In the genomic region with DNA sequence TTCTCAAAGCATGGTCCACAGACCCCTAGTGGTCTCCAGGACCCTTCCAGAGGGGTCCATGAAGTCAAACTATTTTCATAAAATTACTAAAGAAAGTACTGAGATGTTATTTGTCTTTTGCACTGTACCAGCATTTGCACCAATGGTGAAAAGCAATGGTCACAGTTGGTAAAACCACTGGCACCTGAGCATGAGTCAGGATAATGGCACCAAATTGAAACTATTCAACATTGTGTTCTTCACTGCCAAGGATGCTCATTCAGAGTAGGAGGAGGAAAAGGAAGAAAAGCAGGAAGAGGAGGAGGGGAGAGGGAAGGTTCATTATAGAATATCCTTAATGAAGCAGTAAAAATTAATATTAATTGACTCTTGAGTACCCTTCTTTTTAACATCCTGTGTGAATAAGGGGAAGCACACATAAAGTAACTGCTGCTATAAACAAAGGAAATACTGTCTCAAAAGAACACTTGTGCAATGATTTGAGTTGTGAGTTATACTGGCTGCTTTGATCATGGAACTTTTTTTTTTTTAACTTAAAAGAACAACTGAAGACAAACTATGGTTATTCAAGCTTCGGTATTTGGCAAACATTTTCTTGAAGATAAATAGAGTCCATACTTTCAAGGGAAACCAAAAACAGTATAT, we compare ENCODE assay signal across 12 cellular contexts.
DNase-seq lines count a peak whose midpoint lies in the region; ATAC-seq and TF ChIP-seq lines count a peak whose summit lies in the region.
"Had no signal": no experiment of that assay in that cellular context is flagged by ENCODE, and none has a peak within 500 bp of the region (broad histone marks: within the 10 kb centered on the region; RNA-seq: fewer than 3 reads in every experiment).

No MANE protein-coding gene starts in this region.

- H3K4me3 ChIP-seq in epithelial cell of esophagus (ENCODE audit: low read length) = no peak overlapping the region

- POLR2A ChIA-PET in activated CD4-positive, alpha-beta T cell treated with anti-CD3 and anti-CD28 coated beads for 36 hours (lab: Charles Lee) = no interaction called here

- peaks cover 33% of the 10 kb centered on the region for H3K4me1 Mint-ChIP-seq in activated CD4-positive, alpha-beta T cell treated with anti-CD3 and anti-CD28 coated beads for 36 hours
- peaks cover 2% of the 10 kb centered on the region for H3K4me1 Mint-ChIP-seq in activated CD4-positive, alpha-beta T cell treated with anti-CD3 and anti-CD28 coated beads, Interleukin-2, amount 10 ng/mL, durations not matched to agents 24 days and 14 days
- H3K4me1 Mint-ChIP-seq in stimulated activated naive CD8-positive, alpha-beta T cell treated with anti-CD3 and anti-CD28 coated beads, Interleukin-15, amount 100 ng/mL, for 72 hours = peaks cover 41% of the 10 kb centered on the region

- intact Hi-C loops in activated CD4-positive, alpha-beta T cell treated with anti-CD3 and anti-CD28 coated beads for 36 hours (cut with DNase I, micrococcal nuclease) = loop anchor here (1.0 to 5.0 kb wide), 7 partner anchors 64 to 796 kb away; a partner anchor contains a TSS
- intact Hi-C loops in activated CD4-positive, alpha-beta T cell treated with anti-CD3 and anti-CD28 coated beads, Interleukin-2, amount 10 ng/mL, durations not matched to agents 24 days and 14 days (cut with micrococcal nuclease) = no loop called here

- peak; percentile 67 for ATAC-seq in activated CD4-positive, alpha-beta T cell treated with anti-CD3 and anti-CD28 coated beads for 36 hours
- peak; percentile 60 for ATAC-seq in stimulated activated naive CD8-positive, alpha-beta T cell treated with anti-CD3 and anti-CD28 coated beads, Interleukin-15, amount 100 ng/mL, for 72 hours
- ATAC-seq in stimulated activated naive CD8-positive, alpha-beta T cell treated with anti-CD3 and anti-CD28 coated beads, Interleukin-15, Interleukin-2, amounts not matched to agents 100 U/mL and 50 U/mL, for 24 hours = no peak
- ATAC-seq in HG03460 (IDR thresholded peaks at IDR 0.05; ENCODE audit: unreplicated experiment) (no peak), HG03521 (IDR thresholded peaks at IDR 0.05; ENCODE audit: unreplicated experiment) (no peak)

- no peak for TF ChIP-seq CTCF in epithelial cell of esophagus (IDR thresholded peaks at IDR 0.05; ENCODE audit: insufficient read depth, low read depth, low read length, missing control alignments)

- peaks cover 6% of the 10 kb centered on the region for H3K9me3 Mint-ChIP-seq in activated CD4-positive, alpha-beta T cell treated with anti-CD3 and anti-CD28 coated beads for 36 hours (ENCODE audit: low read depth)
- no peaks in the 10 kb centered on the region for H3K9me3 Mint-ChIP-seq in activated CD4-positive, alpha-beta T cell treated with anti-CD3 and anti-CD28 coated beads, Interleukin-2, amount 10 ng/mL, durations not matched to agents 24 days and 14 days
- peaks cover 0 to 6% of the 10 kb centered on the region in 2 donors for H3K9me3 Mint-ChIP-seq in stimulated activated naive CD8-positive, alpha-beta T cell treated with anti-CD3 and anti-CD28 coated beads, Interleukin-15, amount 100 ng/mL, for 72 hours

- CTCF ChIA-PET in activated CD4-positive, alpha-beta T cell treated with anti-CD3 and anti-CD28 coated beads for 36 hours (lab: Charles Lee) = interaction anchor here (0.7 to 5.4 kb wide), 23 partner anchors 9 to 501 kb away, joined by 3 to 33 read pairs (median 5); a partner anchor contains a TSS

- DNase-seq in activated CD4-positive, alpha-beta T cell treated with anti-CD3 and anti-CD28 coated beads for 36 hours = no peak
- DNase-seq in activated CD4-positive, alpha-beta T cell treated with anti-CD3 and anti-CD28 coated beads, Interleukin-2, amount 10 ng/mL, durations not matched to agents 24 days and 14 days = no peak
- no peak for DNase-seq in stimulated activated naive CD8-positive, alpha-beta T cell treated with anti-CD3 and anti-CD28 coated beads, Interleukin-15, amount 100 ng/mL, for 72 hours
- DNase-seq in stimulated activated naive CD8-positive, alpha-beta T cell treated with anti-CD3 and anti-CD28 coated beads, Interleukin-15, Interleukin-2, amounts not matched to agents 100 U/mL and 50 U/mL, for 24 hours = no peak
- DNase-seq in epithelial cell of esophagus (ENCODE audit: low read depth) (peak; percentile 6), NCI-H1417 treated with DMSO at 0.1 percent for 48 hours (lab: John Stamatoyannopoulos, UW) (no peak)
- DNase-seq: 8988T; CD4-positive, alpha-beta memory T cell; GF-D8; SHP77 treated with DMSO at 0.1 percent for 48 hours had no signal

- no peak overlapping the region for H3K4me3 Mint-ChIP-seq in activated CD4-positive, alpha-beta T cell treated with anti-CD3 and anti-CD28 coated beads for 36 hours
- no peak overlapping the region for H3K4me3 Mint-ChIP-seq in activated CD4-positive, alpha-beta T cell treated with anti-CD3 and anti-CD28 coated beads, Interleukin-2, amount 10 ng/mL, durations not matched to agents 24 days and 14 days
- no peak overlapping the region for H3K4me3 Mint-ChIP-seq in stimulated activated naive CD8-positive, alpha-beta T cell treated with anti-CD3 and anti-CD28 coated beads, Interleukin-15, amount 100 ng/mL, for 72 hours

- peaks cover 4% of the 10 kb centered on the region for H3K36me3 Mint-ChIP-seq in activated CD4-positive, alpha-beta T cell treated with anti-CD3 and anti-CD28 coated beads for 36 hours (ENCODE audit: low read depth)
- H3K36me3 Mint-ChIP-seq in activated CD4-positive, alpha-beta T cell treated with anti-CD3 and anti-CD28 coated beads, Interleukin-2, amount 10 ng/mL, durations not matched to agents 24 days and 14 days (ENCODE audit: low read depth) = no peaks in the 10 kb centered on the region

- H3K27me3 Mint-ChIP-seq in activated CD4-positive, alpha-beta T cell treated with anti-CD3 and anti-CD28 coated beads for 36 hours = no peaks in the 10 kb centered on the region
- peaks cover 3% of the 10 kb centered on the region for H3K27me3 Mint-ChIP-seq in activated CD4-positive, alpha-beta T cell treated with anti-CD3 and anti-CD28 coated beads, Interleukin-2, amount 10 ng/mL, durations not matched to agents 24 days and 14 days
- no peaks in the 10 kb centered on the region for H3K27me3 Mint-ChIP-seq in stimulated activated naive CD8-positive, alpha-beta T cell treated with anti-CD3 and anti-CD28 coated beads, Interleukin-15, amount 100 ng/mL, for 72 hours
- H3K27me3 Mint-ChIP-seq: CD4-positive, alpha-beta memory T cell had no signal

- no peak overlapping the region for H3K27ac Mint-ChIP-seq in activated CD4-positive, alpha-beta T cell treated with anti-CD3 and anti-CD28 coated beads for 36 hours
- no peak overlapping the region for H3K27ac Mint-ChIP-seq in activated CD4-positive, alpha-beta T cell treated with anti-CD3 and anti-CD28 coated beads, Interleukin-2, amount 10 ng/mL, durations not matched to agents 24 days and 14 days
- H3K27ac Mint-ChIP-seq in stimulated activated naive CD8-positive, alpha-beta T cell treated with anti-CD3 and anti-CD28 coated beads, Interleukin-15, amount 100 ng/mL, for 72 hours = no peak overlapping the region

Comparison
In these comparisons a context has a peak if more than half of its experiments do, and no peak if none do; other contexts are left out.
1. ATAC-seq: peak in activated CD4-positive, alpha-beta T cell treated with anti-CD3 and anti-CD28 coated beads for 36 hours (single experiment) and stimulated activated naive CD8-positive, alpha-beta T cell treated with anti-CD3 and anti-CD28 coated beads, Interleukin-15, amount 100 ng/mL, for 72 hours (single experiment); none in stimulated activated naive CD8-positive, alpha-beta T cell treated with anti-CD3 and anti-CD28 coated beads, Interleukin-15, Interleukin-2, amounts not matched to agents 100 U/mL and 50 U/mL, for 24 hours (single experiment), HG03460 (single experiment) and HG03521 (single experiment).